13 cellular contexts compared by ENCODE assay signal in the genomic region with DNA sequence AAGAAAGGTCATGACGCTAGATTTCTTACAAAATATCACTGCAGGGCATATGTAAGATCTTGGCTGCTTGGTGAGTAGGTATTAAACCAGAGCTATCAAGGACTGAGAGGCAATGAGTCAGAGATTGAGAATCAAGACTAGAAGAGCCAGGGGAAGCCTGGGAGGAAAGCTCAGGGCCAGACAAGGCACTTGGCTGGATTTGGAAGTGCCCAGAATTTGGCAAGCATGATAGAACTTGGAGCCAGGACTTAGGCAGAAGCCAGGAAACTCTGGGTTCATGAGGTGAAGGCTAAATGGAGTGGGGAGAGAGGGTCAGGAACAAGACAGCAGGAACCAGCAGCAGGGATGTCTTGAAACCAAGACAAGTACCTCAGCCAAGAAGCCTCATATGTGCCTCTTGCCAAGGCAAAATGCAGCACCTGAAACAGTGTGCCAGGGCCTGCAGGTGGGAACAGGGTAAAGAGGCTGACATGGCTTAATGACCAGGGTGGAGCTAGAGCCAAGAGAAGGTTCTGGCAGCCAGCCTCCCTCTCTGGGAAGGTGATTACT. TPM values are rescaled to one million over a fixed set of nuclear protein-coding genes. Genes with fewer than 3 reads are reported as not detected.
DNase-seq lines count a peak whose midpoint lies in the region; ATAC-seq and TF ChIP-seq lines count a peak whose summit lies in the region.
"Had no signal": no experiment of that assay in that cellular context is flagged by ENCODE, and none has a peak within 500 bp of the region (broad histone marks: within the 10 kb centered on the region; RNA-seq: fewer than 3 reads in every experiment).

No MANE protein-coding gene starts in this region.

- ATAC-seq in GM21423 (IDR thresholded peaks at IDR 0.05; ENCODE audit: unreplicated experiment) (no peak), psoas muscle (no peak)
- ATAC-seq: activated CD4-positive, alpha-beta T cell treated with anti-CD3 and anti-CD28 coated beads for 36 hours had no signal

- H3K4me3 ChIP-seq in AG10803 (ENCODE audit: low read length) = no peak overlapping the region
- no peak overlapping the region for H3K4me3 ChIP-seq in MG63
- H3K4me3 ChIP-seq in psoas muscle = no peak overlapping the region
- H3K4me3 ChIP-seq: SJSA1 had no signal

- POLR2A ChIA-PET in HEK293T (lab: Yijun Ruan, JAX) = no interaction called here

- H3K36me3 ChIP-seq in MG63 (no peaks in the 10 kb centered on the region), psoas muscle (ENCODE audit: insufficient read depth in 1 of 2, low read depth in 1 of 2) (no peaks in the 10 kb centered on the region)
- H3K36me3 ChIP-seq: SJSA1 had no signal

- H3K9me3 ChIP-seq in MG63 (no peaks in the 10 kb centered on the region), psoas muscle (no peaks in the 10 kb centered on the region)
- H3K9me3 ChIP-seq: SJSA1 had no signal

- DNase-seq in AG10803 (ENCODE audit: low read depth) (peak; percentile 74), MG63 (peak; percentile 93), cerebellum (ENCODE audit: low spot score) (peak; percentile 76), medulla oblongata (ENCODE audit: extremely low spot score) (peak; percentile 67), HEK293T (ENCODE audit: extremely low spot score) (no peak), MV-4-11 (lab: John Stamatoyannopoulos, UW) (no peak), psoas muscle (no peak)
- DNase-seq: activated CD4-positive, alpha-beta T cell treated with anti-CD3 and anti-CD28 coated beads for 36 hours; activated effector memory CD4-positive, alpha-beta T cell treated with anti-CD3 and anti-CD28 coated beads, Interleukin-2, amount 50 U/mL, for 16 hours; effector CD4-positive, alpha-beta T cell; occipital lobe had no signal

- H3K27ac ChIP-seq in psoas muscle = no peak overlapping the region
- H3K27ac ChIP-seq: SJSA1 had no signal

- WGBS in psoas muscle, 3 donors = 26 to 60% (median 31%) methylated on average over 1 of the region's 1 CpG

- intact Hi-C loops in psoas muscle (cut with DNase I) = no loop called here

- no peak for TF ChIP-seq CTCF in AG10803 (conservative IDR thresholded peaks at IDR 0.05; ENCODE audit: low read length)
- no peak for TF ChIP-seq CTCF in psoas muscle (IDR thresholded peaks at IDR 0.05)

- H3K4me1 ChIP-seq in psoas muscle = no peaks in the 10 kb centered on the region
- H3K4me1 ChIP-seq: SJSA1 had no signal

- H3K27me3 ChIP-seq in MG63 (no peaks in the 10 kb centered on the region), psoas muscle (ENCODE audit: insufficient read depth in 3 of 3, low read length in 2 of 3) (no peaks in the 10 kb centered on the region)
- H3K27me3 ChIP-seq: SJSA1 had no signal

- CTCF ChIA-PET in HEK293T (lab: Yijun Ruan, JAX) = interaction anchor here (0.6 kb wide), 1 partner anchor 941 kb away, joined by 5 read pairs; no protein-coding TSS in a partner anchor

TF ChIP-seq in HEK293T, 16 proteins besides CTCF, POLR2A, EP300 and RAD21:
- no peak for TF ChIP-seq SP1 (IDR thresholded peaks at IDR 0.05)

RNA-seq across cellular contexts. Expression of a gene that starts 49.9 kb away (rescaled TPM):
- not detected in 2 replicates for total RNA-seq in MG63 (2014; rRNA removed; shearing (Covaris generic); ENCODE audit: low replicate concordance)
- total RNA-seq in cerebellum = not detected
- total RNA-seq in psoas muscle = under 1 TPM in 1 of 4 donors, not detected in 3; 0.54 TPM
- under 1 TPM; 0.08 to 0.30 (median 0.20) TPM for polyA plus RNA-seq in psoas muscle
- total RNA-seq: activated CD4-positive, alpha-beta T cell treated with anti-CD3 and anti-CD28 coated beads for 36 hours; occipital lobe had no signal

Comparison
In these comparisons a context has a peak if more than half of its experiments do, and no peak if none do; other contexts are left out.
1. DNase-seq: peak in AG10803 (single experiment), MG63 (single experiment), cerebellum (single experiment) and medulla oblongata (single experiment); none in HEK293T (single experiment), MV-4-11 (single experiment) and psoas muscle (0 of 2).